Comparison of ENCODE assay signal across 1 cellular context in genomic region chr14:22965916-22966782, GRCh38.
TF ChIP-seq lines count a peak whose summit lies in the region.

No MANE protein-coding gene starts in this region.

TF ChIP-seq in HepG2, 621 proteins besides CTCF, POLR2A, EP300 and RAD21 (continued from another document):
- peak; percentile 100 for TF ChIP-seq ZNF362 (CRISPR knock-in tag; IDR thresholded peaks at IDR 0.05; ENCODE audit: borderline replicate concordance)
- peak; percentile 77 for TF ChIP-seq SIX1 (CRISPR knock-in tag; IDR thresholded peaks at IDR 0.05; ENCODE audit: borderline replicate concordance)
- 0 out of 2 replicates have a peak, but pooled peaks have one; percentile 32 for TF ChIP-seq ZNF3 (CRISPR knock-in tag; IDR thresholded peaks at IDR 0.05)
- peak; percentile 79 for TF ChIP-seq KDM2A (CRISPR knock-in tag; IDR thresholded peaks at IDR 0.05; ENCODE audit: borderline replicate concordance, low read depth)
- TF ChIP-seq ZNF644 (CRISPR knock-in tag; IDR thresholded peaks at IDR 0.05; ENCODE audit: low read depth): peak; percentile 88
- peak; percentile 73 for TF ChIP-seq SAP130 (CRISPR knock-in tag; IDR thresholded peaks at IDR 0.05; ENCODE audit: low read depth)
- peak; percentile 29; the same call in 1 of the 2 replicates for TF ChIP-seq ZKSCAN8 (CRISPR knock-in tag; IDR thresholded peaks at IDR 0.05; ENCODE audit: borderline replicate concordance)
- peak; percentile 95; the same call in 1 of the 2 replicates for TF ChIP-seq ZNF430 (CRISPR knock-in tag; IDR thresholded peaks at IDR 0.05)
- 0 out of 2 replicates have a peak, but pooled peaks have one; percentile 49 for TF ChIP-seq ZKSCAN5 (CRISPR knock-in tag; IDR thresholded peaks at IDR 0.05)
- peak; percentile 84; the same call in 1 of the 2 replicates for TF ChIP-seq HOXA3 (CRISPR knock-in tag; IDR thresholded peaks at IDR 0.05)
